ENCODE assay signal across 9 cellular contexts in genomic region chr2:148888003-148888501, GRCh38. TPM values are rescaled to one million over a fixed set of nuclear protein-coding genes. Genes with fewer than 3 reads are reported as not detected.
DNase-seq lines count a peak whose midpoint lies in the region; ATAC-seq and TF ChIP-seq lines count a peak whose summit lies in the region.
"Had no signal": no experiment of that assay in that cellular context is flagged by ENCODE, and none has a peak within 500 bp of the region (broad histone marks: within the 10 kb centered on the region; RNA-seq: fewer than 3 reads in every experiment).

No MANE protein-coding gene starts in this region.

- no peaks in the 10 kb centered on the region for H3K36me3 ChIP-seq in Panc1 (ENCODE audit: control insufficient read depth, insufficient read depth, low read length)
- no peaks in the 10 kb centered on the region for H3K36me3 ChIP-seq in esophagus (ENCODE audit: control insufficient read depth in 2 of 2, insufficient read depth in 2 of 2, low read length in 1 of 2)
- H3K36me3 ChIP-seq: BLaER1 had no signal

- in situ Hi-C loops in Panc1 (cut with HindIII; ENCODE audit: low pct_unique_long_range_greater_than_20kb, low sequenced_read_pairs) = no loop called here

- H3K4me3 ChIP-seq in Panc1 (ENCODE audit: low read depth in 2 of 2, low read length in 2 of 2) (peak overlapping the region; percentile 40 to 44), esophagus (ENCODE audit: low read depth in 1 of 2, low read length in 2 of 2) (peak overlapping the region; percentile 0 to 47), retinal pigment epithelial cell (ENCODE audit: low read length) (peak overlapping the region; percentile 57)
- H3K4me3 ChIP-seq: BLaER1 had no signal

- POLR2A ChIA-PET in Panc1 (lab: Charles Lee) = no interaction called here

- CTCF ChIA-PET in Panc1 (lab: Charles Lee) = no interaction called here

- H3K27me3 ChIP-seq in Panc1 (ENCODE audit: control insufficient read depth, insufficient read depth, low read length) = peaks cover 30% of the 10 kb centered on the region
- H3K27me3 ChIP-seq in esophagus (ENCODE audit: control insufficient read depth in 1 of 2, insufficient read depth in 2 of 2, low read length in 2 of 2) = peaks cover 3 to 8% of the 10 kb centered on the region in 2 donors
- H3K27me3 ChIP-seq: BLaER1 had no signal

- intact Hi-C loops in Panc1 (cut with micrococcal nuclease; ENCODE audit: unreplicated experiment) = no loop called here

- 0 out of 2 replicates have a peak, but pooled peaks have one; percentile 62 for ATAC-seq in Panc1

- TF ChIP-seq CTCF in Panc1 (IDR thresholded peaks at IDR 0.05) (no peak), retinal pigment epithelial cell (conservative IDR thresholded peaks at IDR 0.05; ENCODE audit: low read depth, low read length) (peak; percentile 39)

- no peaks in the 10 kb centered on the region for H3K9me3 ChIP-seq in Panc1 (ENCODE audit: control insufficient read depth, insufficient read depth, low read depth, low read length)
- H3K9me3 ChIP-seq in esophagus (ENCODE audit: control insufficient read depth in 2 of 2, insufficient read depth in 1 of 2, low read depth in 1 of 2, low read length in 1 of 2) = no peaks in the 10 kb centered on the region

- peaks cover 3% of the 10 kb centered on the region for H3K4me1 ChIP-seq in Panc1 (ENCODE audit: control insufficient read depth, insufficient read depth, low read length)
- peaks cover 3 to 5% of the 10 kb centered on the region in 2 donors for H3K4me1 ChIP-seq in esophagus (ENCODE audit: control insufficient read depth in 2 of 2, insufficient read depth in 2 of 2, low read length in 1 of 2)

- DNase-seq in NCI-H2196 (lab: John Stamatoyannopoulos, UW; ENCODE audit: unreplicated experiment) (peak; percentile 26), NCI-H2196 treated with DMSO at 0.1 percent for 48 hours (lab: John Stamatoyannopoulos, UW; ENCODE audit: unreplicated experiment) (no peak), Panc1 (ENCODE audit: low read depth, low spot score) (no peak), retinal pigment epithelial cell (ENCODE audit: low read depth) (no peak), inferior parietal cortex (ENCODE audit: extremely low spot score) (no peak), SK-N-DZ (ENCODE audit: low spot score) (no peak), LoVo (ENCODE audit: low spot score) (no peak)

- no TSS peak for BruUV-seq in Panc1 (replicated peaks; lab: Mats Ljungman, UMichigan)

- 8 to 11% methylated on average over 34 of the region's 34 CpGs for WGBS in esophagus, 2 donors

- H3K27ac ChIP-seq in Panc1 (ENCODE audit: low read length) = no peak overlapping the region
- H3K27ac ChIP-seq in esophagus (ENCODE audit: low read depth in 2 of 2, low read length in 1 of 2) = no peak overlapping the region
- H3K27ac ChIP-seq: BLaER1 had no signal

RNA-seq across cellular contexts. Expression of gene KIF5C, which starts 13.0 kb away (rescaled TPM):
- total RNA-seq in Panc1 (2021; ENCODE audit: unreplicated experiment) = 1.6 TPM
- 0.86 TPM for polyA plus RNA-seq in Panc1 (2012; ENCODE audit: insufficient read length)
- polyA plus RNA-seq in esophagus = under 1 TPM; 0.16 to 0.18 TPM
- polyA plus RNA-seq in SK-N-DZ (2014; cell fraction: cytosol; rRNA removed) = 50.0 and 52.0 TPM in 2 replicates
- 55.4 and 70.4 TPM in 2 replicates for polyA plus RNA-seq in SK-N-DZ (2014; cell fraction: nucleus; rRNA removed)
